In the genomic region with DNA sequence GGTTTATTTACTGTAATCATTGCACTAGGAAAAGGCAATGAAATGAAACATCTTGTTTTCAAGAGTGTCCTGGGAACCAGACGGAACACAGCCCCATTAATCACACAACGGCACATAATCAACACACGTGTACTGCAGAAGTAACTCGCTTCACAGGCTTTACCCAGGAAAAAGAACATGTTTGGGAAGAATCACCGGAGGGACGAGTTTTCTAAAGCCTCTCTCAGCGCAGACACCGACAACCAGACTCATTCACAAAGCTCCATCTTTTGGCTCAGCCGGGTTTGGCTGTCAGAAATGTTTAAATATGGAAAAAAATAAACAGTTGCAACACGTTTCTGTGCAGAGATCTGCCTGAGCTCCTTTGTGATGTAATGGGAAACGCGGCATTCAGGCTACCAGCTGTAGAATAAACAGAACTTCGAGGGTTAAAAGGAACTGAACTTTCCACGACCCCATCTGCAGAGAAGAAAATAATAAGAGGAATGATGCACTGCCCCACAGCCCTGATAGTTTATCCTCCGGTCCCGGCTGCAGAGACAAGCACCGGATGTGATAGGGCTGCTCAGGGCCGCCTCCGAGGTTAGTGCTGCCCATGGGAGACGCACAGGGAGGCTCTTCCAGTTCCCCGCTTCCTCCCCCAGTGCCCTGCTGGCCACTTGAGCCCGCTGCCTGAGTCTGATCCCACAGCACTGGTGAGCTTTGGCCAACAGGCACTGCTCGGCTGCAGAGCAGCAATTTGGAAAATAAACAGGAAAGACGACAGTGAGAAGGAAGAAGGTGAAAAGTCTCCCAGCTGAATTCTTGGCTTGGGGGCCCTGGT, we compare ENCODE assay signal across 9 cellular contexts.
A peak's percentile ranks its signal among the peaks of the same experiment; 100 is the strongest.
DNase-seq lines count a peak whose midpoint lies in the region; ATAC-seq and TF ChIP-seq lines count a peak whose summit lies in the region.
"Had no signal": no experiment of that assay in that cellular context is flagged by ENCODE, and none has a peak within 500 bp of the region (broad histone marks: within the 10 kb centered on the region; RNA-seq: fewer than 3 reads in every experiment).

No MANE protein-coding gene starts in this region.

- no TSS peak for BruUV-seq in OCI-LY7 (replicated peaks; lab: Mats Ljungman, UMichigan)

- peak overlapping the region; percentile 88 for H3K27ac ChIP-seq in RWPE2 (ENCODE audit: poor library complexity, severe bottlenecking)
- peak overlapping the region; percentile 96 for H3K27ac ChIP-seq in fibroblast of lung (ENCODE audit: insufficient read depth, low read length)
- H3K27ac ChIP-seq in osteoblast (ENCODE audit: low read depth, low read length): peak overlapping the region; percentile 99
- H3K27ac ChIP-seq in OCI-LY7 (ENCODE audit: low read depth, low read length, poor library complexity, severe bottlenecking): no peak overlapping the region
- H3K27ac ChIP-seq in MM.1S (ENCODE audit: low read length): no peak overlapping the region
- H3K27ac ChIP-seq: HL-60 had no signal

- H2AFZ ChIP-seq in fibroblast of lung (ENCODE audit: low read length) (no peak overlapping the region), osteoblast (ENCODE audit: low read length) (no peak overlapping the region), OCI-LY7 (ENCODE audit: low read length) (no peak overlapping the region), MM.1S (ENCODE audit: low read length) (no peak overlapping the region)

- DNase-seq in AG20443 (ENCODE audit: low spot score) (peak; percentile 57), RWPE2 (ENCODE audit: low spot score) (no peak), fibroblast of lung (ENCODE audit: low read depth in 2 of 2) (peak; percentile 97 to 100), osteoblast (ENCODE audit: insufficient read length, low spot score, missing footprints) (no peak), OCI-LY7 (ENCODE audit: low spot score) (no peak), MM.1S (no peak)
- no peak for DNase-seq in activated CD8-positive, alpha-beta memory T cell treated with anti-CD3 and anti-CD28 coated beads, Interleukin-2, amount 50 U/mL, for 4 hours

- H3K4me1 ChIP-seq in RWPE2 (ENCODE audit: insufficient read depth, poor library complexity, severe bottlenecking) (peaks cover 72% of the 10 kb centered on the region), fibroblast of lung (ENCODE audit: control insufficient read depth, extremely low read depth, insufficient read depth, low read length) (peaks cover 67% of the 10 kb centered on the region), osteoblast (ENCODE audit: insufficient read depth, low read length) (peaks cover 74% of the 10 kb centered on the region), OCI-LY7 (ENCODE audit: insufficient read depth, low read length, poor library complexity, severe bottlenecking) (no peaks in the 10 kb centered on the region), MM.1S (ENCODE audit: low read length) (no peaks in the 10 kb centered on the region)

- POLR2A ChIA-PET in OCI-LY7 (lab: Charles Lee): no interaction called here

- H3K9me2 ChIP-seq in OCI-LY7 (ENCODE audit: insufficient read depth, low read length) (no peaks in the 10 kb centered on the region), MM.1S (replicated peaks; ENCODE audit: insufficient read depth, low read length) (no peaks in the 10 kb centered on the region)

- H3K36me3 ChIP-seq in RWPE2 (ENCODE audit: low read depth) (peaks cover 5% of the 10 kb centered on the region), fibroblast of lung (ENCODE audit: control insufficient read depth, insufficient read depth, low read length) (no peaks in the 10 kb centered on the region), osteoblast (ENCODE audit: insufficient read depth, low read length) (peaks cover 11% of the 10 kb centered on the region), OCI-LY7 (ENCODE audit: insufficient read depth, low read length) (peaks cover 3% of the 10 kb centered on the region; the same call in 1 of the 2 replicates), MM.1S (replicated peaks; ENCODE audit: insufficient read depth, low read length) (no peaks in the 10 kb centered on the region)

- H3K27me3 ChIP-seq in RWPE2 (ENCODE audit: insufficient read depth, poor library complexity, severe bottlenecking) (no peaks in the 10 kb centered on the region), fibroblast of lung (ENCODE audit: control insufficient read depth, insufficient read depth, low read length) (no peaks in the 10 kb centered on the region), osteoblast (ENCODE audit: insufficient read depth, low read length) (no peaks in the 10 kb centered on the region), MM.1S (replicated peaks; ENCODE audit: insufficient read depth, low read length) (no peaks in the 10 kb centered on the region)

- peak; percentile 36 for ATAC-seq in RWPE2 (ENCODE audit: low read depth)
- ATAC-seq in GM21737 (IDR thresholded peaks at IDR 0.05; ENCODE audit: unreplicated experiment): no peak

- H3K9me3 ChIP-seq in RWPE2 (ENCODE audit: severe bottlenecking) (no peaks in the 10 kb centered on the region), fibroblast of lung (ENCODE audit: control insufficient read depth, insufficient read depth, low read depth, low read length) (no peaks in the 10 kb centered on the region), osteoblast (ENCODE audit: low read depth, low read length) (no peaks in the 10 kb centered on the region), OCI-LY7 (ENCODE audit: low read length) (no peaks in the 10 kb centered on the region), MM.1S (replicated peaks; ENCODE audit: insufficient read depth, low read length) (no peaks in the 10 kb centered on the region)

- CTCF ChIA-PET in OCI-LY7 (lab: Charles Lee; ENCODE audit: unreplicated experiment): no interaction called here

- H3K79me2 ChIP-seq in fibroblast of lung (ENCODE audit: control insufficient read depth, insufficient read depth, low read length): no peaks in the 10 kb centered on the region
- no peaks in the 10 kb centered on the region for H3K79me2 ChIP-seq in osteoblast (ENCODE audit: insufficient read depth, low read length)
- no peaks in the 10 kb centered on the region for H3K79me2 ChIP-seq in OCI-LY7 (ENCODE audit: insufficient read depth, low read depth, low read length)
- no peaks in the 10 kb centered on the region for H3K79me2 ChIP-seq in MM.1S (ENCODE audit: low read length)

- H3K4me2 ChIP-seq in fibroblast of lung (ENCODE audit: extremely low read depth, insufficient read depth, low read length): peak overlapping the region; percentile 85
- peak overlapping the region; percentile 61 for H3K4me2 ChIP-seq in osteoblast (ENCODE audit: insufficient read depth, low read length)
- H3K4me2 ChIP-seq in OCI-LY7 (ENCODE audit: low read length): no peak overlapping the region
- no peak overlapping the region for H3K4me2 ChIP-seq in MM.1S (ENCODE audit: low read depth, low read length)

- H3K9ac ChIP-seq in fibroblast of lung (ENCODE audit: insufficient read depth, low read length): peak overlapping the region; percentile 69
- H3K9ac ChIP-seq in MM.1S (ENCODE audit: low read length): no peak overlapping the region

- H3F3A ChIP-seq in MM.1S (ENCODE audit: insufficient read depth, low read length): no peaks in the 10 kb centered on the region

- no peak for TF ChIP-seq CTCF in RWPE2 (IDR thresholded peaks at IDR 0.05; ENCODE audit: poor library complexity, severe bottlenecking)
- peak in 1 of 2 donors; percentile 20 for TF ChIP-seq CTCF in fibroblast of lung (conservative IDR thresholded peaks at IDR 0.05 in 1 of 2, IDR thresholded peaks at IDR 0.05 in 1 of 2; ENCODE audit: low read depth in 1 of 2, low read length in 2 of 2)
- peak; percentile 16 for TF ChIP-seq CTCF in osteoblast (IDR thresholded peaks at IDR 0.05; ENCODE audit: extremely low read depth, low read depth, low read length)
- TF ChIP-seq CTCF in OCI-LY7 (conservative IDR thresholded peaks at IDR 0.05; ENCODE audit: low read length): no peak
- no peak for TF ChIP-seq CTCF in MM.1S (IDR thresholded peaks at IDR 0.05; ENCODE audit: low read length)

- intact Hi-C loops in OCI-LY7 (cut with micrococcal nuclease; ENCODE audit: unreplicated experiment): no loop called here

- H3K4me3 ChIP-seq in RWPE2 (ENCODE audit: severe bottlenecking): no peak overlapping the region
- H3K4me3 ChIP-seq in fibroblast of lung (replicated peaks in 1 of 4; ENCODE audit: control extremely low read depth in 1 of 4, insufficient read depth in 1 of 4, low read depth in 3 of 4, low read length in 4 of 4): peak overlapping the region in 2 of 4 experiments; percentile 25 to 26
- peak overlapping the region; percentile 45 for H3K4me3 ChIP-seq in osteoblast (ENCODE audit: insufficient read depth, low read length)
- H3K4me3 ChIP-seq in OCI-LY7 (ENCODE audit: low read depth, low read length, poor library complexity, severe bottlenecking): no peak overlapping the region
- H3K4me3 ChIP-seq in MM.1S (ENCODE audit: low read length): no peak overlapping the region

- H4K20me1 ChIP-seq in fibroblast of lung (ENCODE audit: control insufficient read depth, extremely low read depth, insufficient read depth, low read length) (no peaks in the 10 kb centered on the region), osteoblast (ENCODE audit: insufficient read depth, low read length) (no peaks in the 10 kb centered on the region), OCI-LY7 (ENCODE audit: insufficient read depth, low read length) (no peaks in the 10 kb centered on the region), MM.1S (ENCODE audit: insufficient read depth, low read length) (no peaks in the 10 kb centered on the region)

Comparison
In these comparisons a context has a peak if more than half of its experiments do, and no peak if none do; other contexts are left out.
1. DNase-seq: peak in AG20443 (single experiment) and fibroblast of lung (2 of 2); none in RWPE2 (single experiment), osteoblast (single experiment), OCI-LY7 (single experiment), activated CD8-positive, alpha-beta memory T cell treated with anti-CD3 and anti-CD28 coated beads, Interleukin-2, amount 50 U/mL, for 4 hours (single experiment) and MM.1S (single experiment).
2. H3K27ac ChIP-seq: peak in RWPE2 (single experiment), fibroblast of lung (single experiment) and osteoblast (single experiment); none in OCI-LY7 (single experiment) and MM.1S (single experiment).
3. H3K4me2 ChIP-seq: peak in fibroblast of lung (single experiment) and osteoblast (single experiment); none in OCI-LY7 (single experiment) and MM.1S (single experiment).